ENCODE assay signal across 1 cellular context in genomic region chr9:107213080-107213479, GRCh38.
TF ChIP-seq lines count a peak whose summit lies in the region.

No MANE protein-coding gene starts in this region.

TF ChIP-seq in SK-N-SH, 30 proteins besides CTCF, POLR2A, EP300 and RAD21 (continued from another document):
- TF ChIP-seq REST (IDR thresholded peaks at IDR 0.05; ENCODE audit: low read depth, low read length), result no peak
- no peak for TF ChIP-seq RFX5 (IDR thresholded peaks at IDR 0.05; ENCODE audit: low read length)
